Comparison of ENCODE assay signal across 8 cellular contexts in genomic region chr1:58814251-58815068, GRCh38. TPM values are rescaled to one million over a fixed set of nuclear protein-coding genes. Genes with fewer than 3 reads are reported as not detected.
DNase-seq lines count a peak whose midpoint lies in the region; ATAC-seq and TF ChIP-seq lines count a peak whose summit lies in the region.

No MANE protein-coding gene starts in this region.

- H3K27ac ChIP-seq in duodenal mucosa (ENCODE audit: low read depth, low read length) (peak overlapping the region; percentile 83), mesodermal cell (ENCODE audit: low read depth, low read length, severe bottlenecking) (peak overlapping the region; percentile 29), uterus (peak overlapping the region; percentile 93 to 95)

- no peaks in the 10 kb centered on the region for H3K36me3 ChIP-seq in duodenal mucosa (ENCODE audit: control insufficient read depth in 1 of 2, insufficient read depth in 2 of 2, low read length in 2 of 2)
- H3K36me3 ChIP-seq in mesodermal cell (ENCODE audit: control insufficient read depth, insufficient read depth, low read length): no peaks in the 10 kb centered on the region
- H3K36me3 ChIP-seq in uterus: no peaks in the 10 kb centered on the region

- peak overlapping the region; percentile 49 to 81 for H3K9ac ChIP-seq in duodenal mucosa (ENCODE audit: low read depth in 1 of 2, low read length in 2 of 2)

- 83 to 87% methylated on average over 36 to 42 of the region's 45 CpGs for WGBS in mesodermal cell (ENCODE audit: insufficient coverage in 2 of 2), 2 experiments

- no peak for ATAC-seq in activated T-cell treated with anti-CD3 and anti-CD28 coated beads, Interleukin-2, amount 50 U/mL, for 4 hours

- intact Hi-C loops in uterus (cut with DNase I; ENCODE audit: low total_unique reads): no loop called here

- DNase-seq in activated T-cell treated with anti-CD3 and anti-CD28 coated beads, Interleukin-2, amount 50 U/mL, for 4 hours: no peak
- DNase-seq in activated T-cell treated with anti-CD3 and anti-CD28 coated beads, Interleukin-2, amount 50 U/mL, for 1 hour: no peak
- DNase-seq in uterus: peak; percentile 45 to 60
- DNase-seq in activated CD4-positive, CD25-positive, alpha-beta regulatory T cell treated with anti-CD3 and anti-CD28 coated beads, Interleukin-2, amount 50 U/mL, for 72 hours: no peak
- DNase-seq in AG08396 (ENCODE audit: low spot score): no peak
- no peak for DNase-seq in putamen (ENCODE audit: low spot score)

- H3K36me3 Mint-ChIP-seq in activated T-cell treated with anti-CD3 and anti-CD28 coated beads, Interleukin-2, amount 50 U/mL, for 4 hours (ENCODE audit: insufficient read depth): no peaks in the 10 kb centered on the region

- no peaks in the 10 kb centered on the region for H3K27me3 Mint-ChIP-seq in activated T-cell treated with anti-CD3 and anti-CD28 coated beads, Interleukin-2, amount 50 U/mL, for 4 hours (ENCODE audit: low read depth)

- H3K27me3 ChIP-seq in duodenal mucosa (ENCODE audit: control insufficient read depth in 1 of 2, insufficient read depth in 2 of 2, low read length in 2 of 2) (no peaks in the 10 kb centered on the region), uterus (no peaks in the 10 kb centered on the region)

- H3K4me1 ChIP-seq in duodenal mucosa (ENCODE audit: control insufficient read depth in 1 of 2, insufficient read depth in 2 of 2, low read length in 2 of 2): peaks cover 27 to 30% of the 10 kb centered on the region in 2 donors
- peaks cover 5% of the 10 kb centered on the region for H3K4me1 ChIP-seq in mesodermal cell (ENCODE audit: control insufficient read depth, insufficient read depth, low read length, poor library complexity, severe bottlenecking)
- H3K4me1 ChIP-seq in uterus: no peaks in the 10 kb centered on the region

- no peaks in the 10 kb centered on the region for H3K9me3 Mint-ChIP-seq in activated T-cell treated with anti-CD3 and anti-CD28 coated beads, Interleukin-2, amount 50 U/mL, for 4 hours

- H3K9me3 ChIP-seq in duodenal mucosa (ENCODE audit: control insufficient read depth in 1 of 2, low read length in 2 of 2) (no peaks in the 10 kb centered on the region), mesodermal cell (ENCODE audit: control insufficient read depth, low read length) (no peaks in the 10 kb centered on the region), uterus (no peaks in the 10 kb centered on the region)

- TF ChIP-seq POLR2A in uterus (IDR thresholded peaks at IDR 0.05): peak in 1 of 2 donors; percentile 9

- H3K4me3 ChIP-seq in duodenal mucosa (ENCODE audit: low read depth in 1 of 2, low read length in 2 of 2): peak overlapping the region; percentile 81 to 85
- peak overlapping the region; percentile 43 for H3K4me3 ChIP-seq in mesodermal cell (ENCODE audit: extremely low read depth, insufficient read depth, low read length, poor library complexity, severe bottlenecking)
- no peak overlapping the region for H3K4me3 ChIP-seq in uterus

- H3K4me3 Mint-ChIP-seq in activated T-cell treated with anti-CD3 and anti-CD28 coated beads, Interleukin-2, amount 50 U/mL, for 4 hours: peak overlapping the region; percentile 61

- peaks cover 46% of the 10 kb centered on the region for H3K4me1 Mint-ChIP-seq in activated T-cell treated with anti-CD3 and anti-CD28 coated beads, Interleukin-2, amount 50 U/mL, for 4 hours (ENCODE audit: low read depth)

- TF ChIP-seq CTCF in uterus (IDR thresholded peaks at IDR 0.05): no peak

RNA-seq across cellular contexts. Expression of gene JUN, which starts 30.6 kb away (rescaled TPM):
- 10 to 100 TPM; 19.9 to 27.3 (median 24.5) TPM for total RNA-seq in activated T-cell treated with anti-CD3 and anti-CD28 coated beads, Interleukin-2, amount 50 U/mL, for 4 hours
- polyA plus RNA-seq in mesodermal cell (2013, experiment 1 of 2): 40.5 TPM
- 35.1 TPM for polyA plus RNA-seq in mesodermal cell (2013, experiment 2 of 2)
- 100 to 1,000 TPM; 154 to 246 (median 239) TPM for total RNA-seq in uterus

Comparison
In these comparisons a context has a peak if more than half of its experiments do, and no peak if none do; other contexts are left out.
1. DNase-seq: peak in uterus (2 of 2); none in activated T-cell treated with anti-CD3 and anti-CD28 coated beads, Interleukin-2, amount 50 U/mL, for 4 hours (single experiment), activated T-cell treated with anti-CD3 and anti-CD28 coated beads, Interleukin-2, amount 50 U/mL, for 1 hour (single experiment), activated CD4-positive, CD25-positive, alpha-beta regulatory T cell treated with anti-CD3 and anti-CD28 coated beads, Interleukin-2, amount 50 U/mL, for 72 hours (single experiment), AG08396 (single experiment) and putamen (single experiment).
2. H3K27ac ChIP-seq: peak in every context shown above with its lines; median percentile 94 in uterus; 83 in duodenal mucosa; 29 in mesodermal cell.
3. H3K4me3 ChIP-seq: peak in duodenal mucosa (2 of 2) and mesodermal cell (single experiment); none in uterus (0 of 2).
4. RNA of gene JUN, which starts 30.6 kb away (total RNA-seq): 154 to 246 TPM in uterus; 19.9 to 27.3 TPM in activated T-cell treated with anti-CD3 and anti-CD28 coated beads, Interleukin-2, amount 50 U/mL, for 4 hours; every median in the first group is over 4 times any median in the second.